ENCODE assay signal across 17 cellular contexts in the genomic region with DNA sequence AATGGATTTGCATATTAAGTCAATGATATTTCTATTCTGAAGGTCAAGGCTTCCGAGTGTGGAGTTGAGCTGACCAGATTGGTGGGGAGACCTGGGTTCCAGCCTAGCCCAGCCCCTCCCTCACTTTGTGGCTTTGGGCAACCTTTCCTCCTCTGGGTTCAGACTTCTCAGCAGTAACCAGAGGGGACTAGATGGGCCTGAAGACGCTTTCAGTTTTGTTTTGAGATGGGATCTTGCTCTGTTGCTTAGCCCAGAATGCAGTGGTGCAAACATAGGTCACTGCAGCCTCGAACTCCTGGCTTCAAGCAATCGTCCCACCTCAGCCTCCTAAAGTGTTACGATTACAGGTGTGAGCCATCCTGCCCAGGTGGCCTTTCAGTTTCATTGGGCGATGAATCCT.
A peak's percentile ranks its signal among the peaks of the same experiment; 100 is the strongest.
DNase-seq lines count a peak whose midpoint lies in the region; ATAC-seq, FAIRE-seq and TF ChIP-seq lines count a peak whose summit lies in the region.
"Had no signal": no experiment of that assay in that cellular context is flagged by ENCODE, and none has a peak within 500 bp of the region (broad histone marks: within the 10 kb centered on the region; RNA-seq: fewer than 3 reads in every experiment).

No MANE protein-coding gene starts in this region.

- no peak overlapping the region for H3K27ac ChIP-seq in BLaER1
- H3K27ac ChIP-seq: GM23248, SK-N-MC had no signal

- H3K36me3 ChIP-seq in BLaER1: no peaks in the 10 kb centered on the region

- peaks cover 10% of the 10 kb centered on the region for H4K20me1 ChIP-seq in BLaER1

- FAIRE-seq in GM12891 (lab: Jason Lieb, UNC): peak; percentile 43

- no peak for DNase-seq in GM12891 (ENCODE audit: insufficient read length, low spot score)
- peak; percentile 24 for DNase-seq in islet precursor cell
- no peak for DNase-seq in T-helper 2 cell
- no peak for DNase-seq in NCI-H2196 (lab: John Stamatoyannopoulos, UW; ENCODE audit: unreplicated experiment)
- DNase-seq: AML-193; CD8-positive, alpha-beta T cell; GM23248; KG1; NCI-H1105; NCI-H1694 treated with DMSO at 0.1 percent for 48 hours; NCI-H446 had no signal

- no peaks in the 10 kb centered on the region for H3K9me3 ChIP-seq in BLaER1

- peaks cover 35% of the 10 kb centered on the region for H3K27me3 ChIP-seq in BLaER1

- H3K4me2 ChIP-seq in BLaER1: peak overlapping the region; percentile 73

- no peak for TF ChIP-seq POLR2A in GM12891 (IDR thresholded peaks at IDR 0.05; ENCODE audit: low read depth, low read length)

- H3K4me3 ChIP-seq in BLaER1: no peak overlapping the region
- H3K4me3 ChIP-seq: GM23248, SK-N-MC had no signal

- ATAC-seq in HG02884 (IDR thresholded peaks at IDR 0.05; ENCODE audit: unreplicated experiment) (peak; percentile 60), HG03280 (IDR thresholded peaks at IDR 0.05; ENCODE audit: unreplicated experiment) (no peak)
- ATAC-seq: CD8-positive, alpha-beta T cell; Panc1; Right ventricle myocardium inferior had no signal

- no peak overlapping the region for H3K9ac ChIP-seq in BLaER1
- H3K9ac ChIP-seq: GM23248 had no signal

- H3K4me1 ChIP-seq in BLaER1: peaks cover 49% of the 10 kb centered on the region

TF ChIP-seq in GM12891, 5 proteins besides CTCF, POLR2A, EP300 and RAD21:
- no peak for TF ChIP-seq POU2F2 (IDR thresholded peaks at IDR 0.05; ENCODE audit: low read depth, low read length)
- TF ChIP-seq TAF1 (IDR thresholded peaks at IDR 0.05; ENCODE audit: low read depth, low read length): no peak
- no peak for TF ChIP-seq PAX5 (IDR thresholded peaks at IDR 0.05; ENCODE audit: insufficient read depth, low read length, severe bottlenecking)
- TF ChIP-seq POLR2AphosphoS5 (IDR thresholded peaks at IDR 0.05; ENCODE audit: low read depth, low read length): no peak
- TF ChIP-seq SPI1 (IDR thresholded peaks at IDR 0.05; ENCODE audit: low read depth, low read length): no peak
